Comparison of ENCODE assay signal across 8 cellular contexts in genomic region chr6:132511836-132512230, GRCh38. TPM values are rescaled to one million over a fixed set of nuclear protein-coding genes. Genes with fewer than 3 reads are reported as not detected.
DNase-seq lines count a peak whose midpoint lies in the region; ATAC-seq, FAIRE-seq and TF ChIP-seq lines count a peak whose summit lies in the region.

No MANE protein-coding gene starts in this region.

- SMC1A ChIA-PET in GM12878 (lab: Charles Lee; ENCODE audit: uncharacterized antibody, unreplicated experiment), result interaction anchor here (0.6 to 3.0 kb wide), 5 partner anchors 16 to 232 kb away, joined by 3 to 25 read pairs (median 8); no protein-coding TSS in a partner anchor

- H3K9ac ChIP-seq in HCT116 (ENCODE audit: low read length), result peak overlapping the region; percentile 72
- H3K9ac ChIP-seq in GM12878 (ENCODE audit: control insufficient read depth, insufficient read depth, low read length), result peak overlapping the region; percentile 51
- H3K9ac ChIP-seq in mesenchymal stem cell (ENCODE audit: low read length), result peak overlapping the region; percentile 91

- intact Hi-C loops in HCT116 (cut with micrococcal nuclease), result no loop called here
- intact Hi-C loops in GM12878 (cut with micrococcal nuclease; ENCODE audit: unreplicated experiment), result loop anchor here (2.0 to 10.0 kb wide), 4 partner anchors 13 to 1443 kb away; partner anchors contain the start of genes RPS12 and TBPL1

- RAD21 ChIA-PET in HCT116 (lab: Charles Lee; ENCODE audit: low non-redundant PET in 1 of 2, low total read pairs in 2 of 2, uncharacterized antibody in 2 of 2, unreplicated experiment in 2 of 2), result interaction anchor here in 1 of 2 experiments (0.6 kb wide), 1 partner anchor 216 kb away, joined by 3 read pairs; no protein-coding TSS in a partner anchor
- RAD21 ChIA-PET in GM12878 (lab: Charles Lee; ENCODE audit: unreplicated experiment), result interaction anchor here (0.7 to 1.8 kb wide), 6 partner anchors 11 to 232 kb away, joined by 3 to 26 read pairs (median 4); no protein-coding TSS in a partner anchor

- H3K27ac ChIP-seq in HCT116 (ENCODE audit: low read depth, low read length), result no peak overlapping the region
- H3K27ac ChIP-seq in GM12878 (ENCODE audit: control insufficient read depth, insufficient read depth), result peak overlapping the region; percentile 63
- peak overlapping the region; percentile 67 for H3K27ac ChIP-seq in mesenchymal stem cell (ENCODE audit: low read length, poor library complexity, severe bottlenecking)

- no peak overlapping the region for H2AK5ac ChIP-seq in mesenchymal stem cell (ENCODE audit: low read length, severe bottlenecking)

- H3K36me3 ChIP-seq in HCT116 (ENCODE audit: control insufficient read depth in 1 of 2, insufficient read depth in 2 of 2, low read length in 2 of 2), result no peaks in the 10 kb centered on the region
- peaks cover 0 to 11% of the 10 kb centered on the region in 2 experiments; a peak in 1 of 4 replicates for H3K36me3 ChIP-seq in GM12878 (ENCODE audit: control insufficient read depth in 2 of 2, insufficient read depth in 2 of 2, low read length in 1 of 2)
- peaks cover 9 to 21% of the 10 kb centered on the region in 2 experiments for H3K36me3 ChIP-seq in mesenchymal stem cell (ENCODE audit: control insufficient read depth in 1 of 2, insufficient read depth in 2 of 2, low read depth in 1 of 2, low read length in 2 of 2)

- in situ Hi-C loops in ACHN (cut with HindIII; ENCODE audit: low pct_ligation_motif_present, low pct_unique_long_range_greater_than_20kb, low sequenced_read_pairs) (no loop called here), GM12878 (cut with MboI) (no loop called here)

- TF ChIP-seq POLR2A in HCT116 (IDR thresholded peaks at IDR 0.05; ENCODE audit: borderline replicate concordance, extremely low read depth, insufficient read depth, insufficient read length) (no peak), GM12878 (IDR thresholded peaks at IDR 0.05; ENCODE audit: low read depth, low read length) (no peak)

- no peaks in the 10 kb centered on the region for H3K9me2 ChIP-seq in HCT116 (ENCODE audit: insufficient read depth)

- TF ChIP-seq RAD21 in HCT116 (IDR thresholded peaks at IDR 0.05; ENCODE audit: low read depth), result no peak
- no peak for TF ChIP-seq RAD21 in GM12878 (IDR thresholded peaks at IDR 0.05; ENCODE audit: insufficient read depth, low read depth, low read length)

- BruUV-seq in HCT116 (replicated peaks; lab: Mats Ljungman, UMichigan) (no TSS peak), GM12878 (replicated peaks; lab: Mats Ljungman, UMichigan) (no TSS peak)

- H2BK120ac ChIP-seq in mesenchymal stem cell (ENCODE audit: low read depth, low read length), result no peak overlapping the region

- H3K79me1 ChIP-seq in mesenchymal stem cell (replicated peaks; ENCODE audit: low read length, poor library complexity, severe bottlenecking), result no peaks in the 10 kb centered on the region

- H3K79me2 ChIP-seq in HCT116 (ENCODE audit: insufficient read depth, low read length) (peaks cover 50% of the 10 kb centered on the region), GM12878 (ENCODE audit: control insufficient read depth, insufficient read depth, low read length) (peaks cover 63% of the 10 kb centered on the region)

- no peak overlapping the region for H2AFZ ChIP-seq in HCT116 (ENCODE audit: low read depth, low read length, poor library complexity, severe bottlenecking)
- no peak overlapping the region for H2AFZ ChIP-seq in GM12878 (ENCODE audit: control insufficient read depth, low read depth, low read length)
- no peak overlapping the region for H2AFZ ChIP-seq in mesenchymal stem cell (ENCODE audit: low read depth, low read length)

- H2BK5ac ChIP-seq in mesenchymal stem cell (ENCODE audit: low read depth, low read length, poor library complexity, severe bottlenecking), result no peak overlapping the region

- no peak for FAIRE-seq in GM12878 (lab: Jason Lieb, UNC)

- no peak for TF ChIP-seq EP300 in GM12878 (IDR thresholded peaks at IDR 0.05; ENCODE audit: borderline replicate concordance in 1 of 2, control insufficient read depth in 1 of 2, low read depth in 2 of 2, low read length in 2 of 2)

- TF ChIP-seq CTCF in HCT116 (IDR thresholded peaks at IDR 0.05 in 2 of 3, conservative IDR thresholded peaks at IDR 0.05 in 1 of 3; ENCODE audit: borderline replicate concordance in 1 of 3, insufficient read depth in 1 of 3, low read depth in 2 of 3, low read length in 2 of 3), result no peak
- no peak for TF ChIP-seq CTCF in GM12878 (IDR thresholded peaks at IDR 0.05 in 2 of 3, conservative IDR thresholded peaks at IDR 0.05 in 1 of 3; ENCODE audit: control insufficient read depth in 2 of 3, extremely low read depth in 1 of 3, insufficient read depth in 1 of 3, low read depth in 3 of 3, low read length in 3 of 3)

- H3K23ac ChIP-seq in mesenchymal stem cell (ENCODE audit: low read length in 2 of 2), result no peak overlapping the region

- POLR2A ChIA-PET in HCT116 (lab: Charles Lee), result no interaction called here
- POLR2A ChIA-PET in GM12878 (lab: Charles Lee), result interaction anchor here (1.1 to 2.7 kb wide), 2 partner anchors 16 to 303 kb away, joined by 3 to 25 read pairs; no protein-coding TSS in a partner anchor

- no peaks in the 10 kb centered on the region for H3K27me3 ChIP-seq in HCT116 (ENCODE audit: insufficient read depth, low read length)
- no peaks in the 10 kb centered on the region for H3K27me3 ChIP-seq in GM12878 (replicated peaks in 1 of 2; ENCODE audit: control insufficient read depth in 2 of 2, insufficient read depth in 2 of 2, low read length in 1 of 2)
- H3K27me3 ChIP-seq in mesenchymal stem cell (ENCODE audit: control insufficient read depth in 1 of 2, insufficient read depth in 1 of 2, low read length in 2 of 2), result no peaks in the 10 kb centered on the region

- DNase-seq in ACHN (peak; percentile 28), HCT116 (ENCODE audit: low read depth, low spot score) (no peak), GM12878 (ENCODE audit: low read depth, low spot score) (no peak), mesenchymal stem cell (no peak), NCI-H2029 treated with DMSO at 0.1 percent for 48 hours (lab: John Stamatoyannopoulos, UW) (no peak), GM03348 (ENCODE audit: low spot score) (no peak)
- DNase-seq in activated effector memory CD4-positive, alpha-beta T cell treated with Interleukin-2 at 50 U/mL for 16 hours, result no peak

- H3K4ac ChIP-seq in mesenchymal stem cell (ENCODE audit: low read depth in 1 of 2, low read length in 2 of 2), result no peak overlapping the region

- H3K14ac ChIP-seq in mesenchymal stem cell (ENCODE audit: low read length in 2 of 2), result no peak overlapping the region

- peak overlapping the region; percentile 46 to 79 for H3K4me3 ChIP-seq in HCT116 (replicated peaks in 1 of 2; ENCODE audit: low read depth in 1 of 2, low read length in 2 of 2)
- H3K4me3 ChIP-seq in GM12878, result peak overlapping the region; percentile 61
- peak overlapping the region in 1 of 2 experiments; percentile 78 for H3K4me3 ChIP-seq in mesenchymal stem cell (ENCODE audit: insufficient read depth in 1 of 2, low read depth in 1 of 2, low read length in 2 of 2)

- H3K4me2 ChIP-seq in HCT116 (ENCODE audit: low read length) (peak overlapping the region; percentile 86), GM12878 (ENCODE audit: control insufficient read depth, insufficient read depth) (peak overlapping the region; percentile 67), mesenchymal stem cell (ENCODE audit: low read length, poor library complexity, severe bottlenecking) (peak overlapping the region; percentile 26)

- H3K4me1 ChIP-seq in HCT116 (ENCODE audit: control insufficient read depth in 1 of 2, insufficient read depth in 2 of 2, low read length in 2 of 2) (peaks cover 6 to 18% of the 10 kb centered on the region in 2 experiments), GM12878 (ENCODE audit: control insufficient read depth, insufficient read depth, low read length) (peaks cover 8% of the 10 kb centered on the region), mesenchymal stem cell (ENCODE audit: control insufficient read depth, insufficient read depth, low read depth, low read length) (no peaks in the 10 kb centered on the region)

- no peak overlapping the region for H2BK12ac ChIP-seq in mesenchymal stem cell (ENCODE audit: low read length in 2 of 2)

- no peak overlapping the region for H4K91ac ChIP-seq in mesenchymal stem cell (ENCODE audit: low read length)

- H3K9me3 ChIP-seq in HCT116 (ENCODE audit: control insufficient read depth in 1 of 2, insufficient read depth in 1 of 2, low read depth in 1 of 2, low read length in 2 of 2) (no peaks in the 10 kb centered on the region), GM12878 (replicated peaks; ENCODE audit: control insufficient read depth, insufficient read depth, low read length) (no peaks in the 10 kb centered on the region), mesenchymal stem cell (ENCODE audit: control insufficient read depth, low read length) (no peaks in the 10 kb centered on the region)

- H4K8ac ChIP-seq in mesenchymal stem cell (ENCODE audit: low read length), result no peak overlapping the region

- H4K20me1 ChIP-seq in HCT116 (ENCODE audit: insufficient read depth) (no peaks in the 10 kb centered on the region), GM12878 (ENCODE audit: control insufficient read depth, insufficient read depth) (no peaks in the 10 kb centered on the region)

- CTCF ChIA-PET in HCT116 (lab: Charles Lee), result interaction anchor here (1.1 to 1.7 kb wide), 3 partner anchors 19 to 310 kb away, joined by 3 to 7 read pairs (median 4); no protein-coding TSS in a partner anchor
- CTCF ChIA-PET in GM12878 (lab: Yijun Ruan, JAX), result interaction anchor here (0.8 to 1.7 kb wide), 5 partner anchors 12 to 231 kb away, joined by 3 to 13 read pairs (median 6); no protein-coding TSS in a partner anchor

- H2BK15ac ChIP-seq in mesenchymal stem cell (ENCODE audit: low read depth, poor library complexity, severe bottlenecking), result no peak overlapping the region

- no peak for ATAC-seq in HCT116
- peak; percentile 24 for ATAC-seq in GM12878
- ATAC-seq in HG02678 (IDR thresholded peaks at IDR 0.05; ENCODE audit: unreplicated experiment), result no peak

- no peak overlapping the region for H3K18ac ChIP-seq in mesenchymal stem cell (ENCODE audit: low read depth in 1 of 2, low read length in 2 of 2)

- 2% methylated on average over 2 of the region's 2 CpGs for WGBS in GM12878 (ENCODE audit: insufficient coverage, insufficient replicate concordance, low lambda C conversion rate, missing lambda C conversion rate)
- 52% methylated on average over 2 of the region's 2 CpGs for WGBS in mesenchymal stem cell

RNA-seq across cellular contexts. Expression of gene STX7, which starts 1.1 kb away (rescaled TPM):
- 27.8 TPM for total RNA-seq in HCT116 (2021; ENCODE audit: unreplicated experiment)
- 15.5 and 16.3 TPM in 2 replicates for polyA plus RNA-seq in HCT116 (2012)
- total RNA-seq in GM12878 (2013; cell fraction: nucleolus; rRNA removed), result 94.1 and 97.1 TPM in 2 replicates
- 28.8 and 33.4 TPM in 2 replicates for total RNA-seq in GM12878 (2014; rRNA removed)
- total RNA-seq in GM12878 (2014; rRNA removed; fragmentation: Illumina TruSeq; extraction: Trizol), result 44.2 and 50.1 TPM in 2 replicates
- total RNA-seq in GM12878 (2021), result 57.9 and 60.8 TPM in 2 replicates
- polyA plus RNA-seq in GM12878 (2011; ENCODE audit: low read depth), result 17.1 TPM
- polyA plus RNA-seq in GM12878 (2011; rRNA removed), result 75.5 and 95.5 TPM in 2 replicates
- polyA plus RNA-seq in GM12878 (2011; cell fraction: cytosol; rRNA removed), result 23.5 and 24.8 TPM in 2 replicates
- polyA plus RNA-seq in GM12878 (2011; cell fraction: nucleus; rRNA removed), result 41.1 and 47.0 TPM in 2 replicates
- 23.6 and 39.4 TPM in 2 replicates for polyA plus RNA-seq in GM12878 (2012)
- 66.1 and 70.2 TPM in 2 replicates for polyA plus RNA-seq in GM12878 (2014; fragmentation: Illumina TruSeq; extraction: Trizol)
- 10 to 100 TPM; 26.5 to 30.7 TPM for polyA plus RNA-seq in GM12878 (2014; fragmentation: Nextera tagmentation; extraction: Ambion mirVana)
- 38.6 and 40.0 TPM in 2 replicates for polyA plus RNA-seq in GM12878 (2014; rRNA removed)
- polyA plus RNA-seq in GM12878 (2016; fragmentation: Nextera tagmentation; extraction: Ambion mirVana), result 10 to 100 TPM; 52.5 to 58.1 TPM
- polyA minus RNA-seq in GM12878 (2011; rRNA and poly(A)+ RNA removed), result 33.6 and 41.0 TPM in 2 replicates
- 24.6 and 27.8 TPM in 2 replicates for polyA minus RNA-seq in GM12878 (2011; cell fraction: cytosol; rRNA and poly(A)+ RNA removed)
- 60.2 and 102 TPM in 2 replicates for polyA minus RNA-seq in GM12878 (2011; cell fraction: nucleus; rRNA and poly(A)+ RNA removed)
- 32.9 TPM for polyA plus RNA-seq in mesenchymal stem cell (2013, experiment 1 of 2)
- 31.0 TPM for polyA plus RNA-seq in mesenchymal stem cell (2013, experiment 2 of 2)

RNA-seq across cellular contexts. Expression of gene TAAR9, which starts 26.2 kb away (rescaled TPM):
- not detected for total RNA-seq in HCT116 (2021; ENCODE audit: unreplicated experiment)
- polyA plus RNA-seq in HCT116 (2012), result not detected in 2 replicates
- total RNA-seq in GM12878 (2013; cell fraction: nucleolus; rRNA removed), result not detected in 2 replicates
- total RNA-seq in GM12878 (2014; rRNA removed), result not detected in 2 replicates
- not detected in 2 replicates for total RNA-seq in GM12878 (2014; rRNA removed; fragmentation: Illumina TruSeq; extraction: Trizol)
- not detected in 2 replicates for total RNA-seq in GM12878 (2021)
- not detected for polyA plus RNA-seq in GM12878 (2011; ENCODE audit: low read depth)
- polyA plus RNA-seq in GM12878 (2011; rRNA removed), result not detected in 2 replicates
- not detected in 2 replicates for polyA plus RNA-seq in GM12878 (2011; cell fraction: cytosol; rRNA removed)
- polyA plus RNA-seq in GM12878 (2011; cell fraction: nucleus; rRNA removed), result not detected in 2 replicates
- polyA plus RNA-seq in GM12878 (2012), result not detected in 2 replicates
- not detected in 2 replicates for polyA plus RNA-seq in GM12878 (2014; fragmentation: Illumina TruSeq; extraction: Trizol)
- not detected for polyA plus RNA-seq in GM12878 (2014; fragmentation: Nextera tagmentation; extraction: Ambion mirVana)
- polyA plus RNA-seq in GM12878 (2014; rRNA removed), result not detected in 2 replicates
- polyA plus RNA-seq in GM12878 (2016; fragmentation: Nextera tagmentation; extraction: Ambion mirVana), result not detected
- not detected in 2 replicates for polyA minus RNA-seq in GM12878 (2011; rRNA and poly(A)+ RNA removed)
- polyA minus RNA-seq in GM12878 (2011; cell fraction: cytosol; rRNA and poly(A)+ RNA removed), result not detected in 2 replicates
- polyA minus RNA-seq in GM12878 (2011; cell fraction: nucleus; rRNA and poly(A)+ RNA removed), result not detected in 2 replicates
- polyA plus RNA-seq in mesenchymal stem cell (2013, experiment 1 of 2), result not detected
- polyA plus RNA-seq in mesenchymal stem cell (2013, experiment 2 of 2), result not detected

RNA-seq across cellular contexts. Expression of gene TAAR8, which starts 40.6 kb away (rescaled TPM):
- not detected for total RNA-seq in HCT116 (2021; ENCODE audit: unreplicated experiment)
- not detected in 2 replicates for polyA plus RNA-seq in HCT116 (2012)
- total RNA-seq in GM12878 (2013; cell fraction: nucleolus; rRNA removed), result not detected in 2 replicates
- not detected in 2 replicates for total RNA-seq in GM12878 (2014; rRNA removed)
- total RNA-seq in GM12878 (2014; rRNA removed; fragmentation: Illumina TruSeq; extraction: Trizol), result not detected in 2 replicates
- not detected in 2 replicates for total RNA-seq in GM12878 (2021)
- not detected for polyA plus RNA-seq in GM12878 (2011; ENCODE audit: low read depth)
- not detected in 2 replicates for polyA plus RNA-seq in GM12878 (2011; rRNA removed)
- not detected in 2 replicates for polyA plus RNA-seq in GM12878 (2011; cell fraction: cytosol; rRNA removed)
- not detected in 2 replicates for polyA plus RNA-seq in GM12878 (2011; cell fraction: nucleus; rRNA removed)
- not detected in 2 replicates for polyA plus RNA-seq in GM12878 (2012)
- not detected in 2 replicates for polyA plus RNA-seq in GM12878 (2014; fragmentation: Illumina TruSeq; extraction: Trizol)
- not detected for polyA plus RNA-seq in GM12878 (2014; fragmentation: Nextera tagmentation; extraction: Ambion mirVana)
- not detected in 2 replicates for polyA plus RNA-seq in GM12878 (2014; rRNA removed)
- polyA plus RNA-seq in GM12878 (2016; fragmentation: Nextera tagmentation; extraction: Ambion mirVana), result not detected
- not detected in 2 replicates for polyA minus RNA-seq in GM12878 (2011; rRNA and poly(A)+ RNA removed)
- not detected in 2 replicates for polyA minus RNA-seq in GM12878 (2011; cell fraction: cytosol; rRNA and poly(A)+ RNA removed)
- polyA minus RNA-seq in GM12878 (2011; cell fraction: nucleus; rRNA and poly(A)+ RNA removed), result not detected in 2 replicates
- polyA plus RNA-seq in mesenchymal stem cell (2013, experiment 1 of 2), result not detected
- polyA plus RNA-seq in mesenchymal stem cell (2013, experiment 2 of 2), result not detected

RNA-seq across cellular contexts. Expression of gene TAAR6, which starts 58.3 kb away (rescaled TPM):
- not detected for total RNA-seq in HCT116 (2021; ENCODE audit: unreplicated experiment)
- polyA plus RNA-seq in HCT116 (2012), result not detected in 2 replicates
- not detected in 2 replicates for total RNA-seq in GM12878 (2013; cell fraction: nucleolus; rRNA removed)
- not detected in 2 replicates for total RNA-seq in GM12878 (2014; rRNA removed)
- total RNA-seq in GM12878 (2014; rRNA removed; fragmentation: Illumina TruSeq; extraction: Trizol), result not detected in 2 replicates
- total RNA-seq in GM12878 (2021), result not detected in 2 replicates
- not detected for polyA plus RNA-seq in GM12878 (2011; ENCODE audit: low read depth)
- polyA plus RNA-seq in GM12878 (2011; rRNA removed), result not detected in 2 replicates
- not detected in 2 replicates for polyA plus RNA-seq in GM12878 (2011; cell fraction: cytosol; rRNA removed)
- polyA plus RNA-seq in GM12878 (2011; cell fraction: nucleus; rRNA removed), result not detected in 2 replicates
- not detected in 2 replicates for polyA plus RNA-seq in GM12878 (2012)
- not detected in 2 replicates for polyA plus RNA-seq in GM12878 (2014; fragmentation: Illumina TruSeq; extraction: Trizol)
- not detected for polyA plus RNA-seq in GM12878 (2014; fragmentation: Nextera tagmentation; extraction: Ambion mirVana)
- polyA plus RNA-seq in GM12878 (2014; rRNA removed), result not detected in 2 replicates
- not detected for polyA plus RNA-seq in GM12878 (2016; fragmentation: Nextera tagmentation; extraction: Ambion mirVana)
- not detected in 2 replicates for polyA minus RNA-seq in GM12878 (2011; rRNA and poly(A)+ RNA removed)
- not detected in 2 replicates for polyA minus RNA-seq in GM12878 (2011; cell fraction: cytosol; rRNA and poly(A)+ RNA removed)
- polyA minus RNA-seq in GM12878 (2011; cell fraction: nucleus; rRNA and poly(A)+ RNA removed), result not detected in 2 replicates
- polyA plus RNA-seq in mesenchymal stem cell (2013, experiment 1 of 2), result not detected
- not detected for polyA plus RNA-seq in mesenchymal stem cell (2013, experiment 2 of 2)

Comparison
In these comparisons a context has a peak if more than half of its experiments do, and no peak if none do; other contexts are left out.
1. H3K4me2 ChIP-seq: peak in every context shown above with its lines; median percentile 86 in HCT116; 67 in GM12878; 26 in mesenchymal stem cell.